9 cellular contexts compared by ENCODE assay signal in genomic region chr1:165375623-165376022, GRCh38. TPM values are rescaled to one million over a fixed set of nuclear protein-coding genes. Genes with fewer than 3 reads are reported as not detected.
DNase-seq lines count a peak whose midpoint lies in the region; ATAC-seq and TF ChIP-seq lines count a peak whose summit lies in the region.
"Had no signal": no experiment of that assay in that cellular context is flagged by ENCODE, and none has a peak within 500 bp of the region (broad histone marks: within the 10 kb centered on the region; RNA-seq: fewer than 3 reads in every experiment).

No MANE protein-coding gene starts in this region.

- peaks cover 15% of the 10 kb centered on the region for H3K4me1 ChIP-seq in GM23248 (ENCODE audit: insufficient read depth)
- peaks cover 1% of the 10 kb centered on the region for H3K4me1 ChIP-seq in right cardiac atrium (ENCODE audit: control insufficient read depth, insufficient read depth, low read length)
- H3K4me1 ChIP-seq in gastrocnemius medialis, result peaks cover 7 to 14% of the 10 kb centered on the region in 2 donors

- POLR2A ChIA-PET in T-cell (lab: Charles Lee), result interaction anchor here in 1 of 2 donors (0.7 kb wide), 1 partner anchor 25 kb away, joined by 3 read pairs; no protein-coding TSS in a partner anchor

- no peaks in the 10 kb centered on the region for H3K79me2 ChIP-seq in GM23248 (ENCODE audit: insufficient read depth)

- H3K27me3 ChIP-seq in GM23248 (replicated peaks; ENCODE audit: insufficient read depth), result peaks cover 7% of the 10 kb centered on the region
- no peaks in the 10 kb centered on the region for H3K27me3 ChIP-seq in right cardiac atrium (ENCODE audit: control insufficient read depth, insufficient read depth)
- H3K27me3 ChIP-seq in gastrocnemius medialis, result no peaks in the 10 kb centered on the region

- peak overlapping the region; percentile 83 for H2AFZ ChIP-seq in GM23248
- H2AFZ ChIP-seq: PC-9 had no signal

- H3K9me3 ChIP-seq in GM23248 (ENCODE audit: low read depth) (no peaks in the 10 kb centered on the region), right cardiac atrium (ENCODE audit: control insufficient read depth, low read length) (no peaks in the 10 kb centered on the region), gastrocnemius medialis (no peaks in the 10 kb centered on the region)

- no peaks in the 10 kb centered on the region for H3K36me3 ChIP-seq in GM23248 (ENCODE audit: low read depth)
- no peaks in the 10 kb centered on the region for H3K36me3 ChIP-seq in gastrocnemius medialis

- no peak for DNase-seq in GM23248
- DNase-seq in T-cell, result no peak
- no peak for DNase-seq in right cardiac atrium
- DNase-seq in gastrocnemius medialis, result no peak
- no peak for DNase-seq in HuH-7.5 (ENCODE audit: low spot score)
- no peak for DNase-seq in DMS79 treated with DMSO at 0.1 percent for 48 hours (lab: John Stamatoyannopoulos, UW)
- DNase-seq in NCI-H82 treated with DMSO at 0.1 percent for 48 hours (lab: John Stamatoyannopoulos, UW; ENCODE audit: unreplicated experiment), result no peak
- no peak for DNase-seq in NCI-H2227 treated with DMSO at 0.1 percent for 48 hours (lab: John Stamatoyannopoulos, UW)
- DNase-seq: PC-9 had no signal

- H3K9me2 ChIP-seq in GM23248 (ENCODE audit: insufficient read depth), result no peaks in the 10 kb centered on the region

- in situ Hi-C loops in GM23248 (cut with MboI) (no loop called here), gastrocnemius medialis (cut with MboI; ENCODE audit: low sequenced_read_pairs in 4 of 4) (loop anchor here in 1 of 4 donors (25.0 kb wide), 1 partner anchor 387 kb away; the partner anchor contains the start of gene TMCO1)

- H3F3A ChIP-seq in GM23248 (ENCODE audit: insufficient read depth), result peaks cover 20% of the 10 kb centered on the region

- no peaks in the 10 kb centered on the region for H3K36me3 Mint-ChIP-seq in T-cell

- no peaks in the 10 kb centered on the region for H3K9me3 Mint-ChIP-seq in T-cell

- 26 to 28% methylated on average over 7 of the region's 7 CpGs for WGBS in GM23248 (ENCODE audit: low coverage in 1 of 2, low lambda C conversion rate in 2 of 2, missing lambda C conversion rate in 2 of 2), 2 experiments
- 41% methylated on average over 7 of the region's 7 CpGs for WGBS in right cardiac atrium

- ATAC-seq in T-cell (replicated peaks in 1 of 4) (no peak), right cardiac atrium (no peak), gastrocnemius medialis (peak in 1 of 2 donors; percentile 6)

- no peak overlapping the region for H3K27ac Mint-ChIP-seq in T-cell

- H3K4me2 ChIP-seq in GM23248 (ENCODE audit: unreplicated experiment), result peak overlapping the region; percentile 83
- H3K4me2 ChIP-seq: PC-9 had no signal

- TF ChIP-seq CTCF in gastrocnemius medialis (IDR thresholded peaks at IDR 0.05 in 4 of 5, conservative IDR thresholded peaks at IDR 0.05 in 1 of 5), result no peak

- CTCF ChIA-PET in T-cell (lab: Charles Lee), result interaction anchor here (0.8 to 2.3 kb wide), 3 partner anchors 8 to 224 kb away, joined by 4 to 12 read pairs (median 5); no protein-coding TSS in a partner anchor

- peak overlapping the region; percentile 89 for H3K9ac ChIP-seq in GM23248

- peaks cover 11 to 20% (median 18%) of the 10 kb centered on the region in 3 donors for H3K4me1 Mint-ChIP-seq in T-cell

- intact Hi-C loops in right cardiac atrium (cut with DNase I), result no loop called here
- intact Hi-C loops in gastrocnemius medialis (cut with DNase I; ENCODE audit: low total_unique reads), result no loop called here

- peak overlapping the region; percentile 71 for H3K4me3 ChIP-seq in GM23248
- H3K4me3 ChIP-seq in right cardiac atrium (ENCODE audit: low read length), result peak overlapping the region; percentile 46
- H3K4me3 ChIP-seq in gastrocnemius medialis, result peak overlapping the region; percentile 41 to 67 (median 54)
- H3K4me3 ChIP-seq: PC-9 had no signal

- H4K20me1 ChIP-seq in GM23248 (ENCODE audit: insufficient read depth), result no peaks in the 10 kb centered on the region

- peaks cover 60 to 71% of the 10 kb centered on the region in 2 donors for H3K27me3 Mint-ChIP-seq in T-cell

- H3K4me3 Mint-ChIP-seq in T-cell, result peak overlapping the region; percentile 17 to 82 (median 18)

- TF ChIP-seq POLR2A in gastrocnemius medialis (IDR thresholded peaks at IDR 0.05), result no peak

- H3K27ac ChIP-seq in GM23248 (peak overlapping the region; percentile 92), right cardiac atrium (ENCODE audit: low read length) (peak overlapping the region; percentile 85), gastrocnemius medialis (peak overlapping the region; percentile 70 to 84 (median 73))
- H3K27ac ChIP-seq: PC-9 had no signal

RNA-seq across cellular contexts. Expression of gene LMX1A, which starts 19.1 kb away (rescaled TPM):
- total RNA-seq in GM23248 (2014; rRNA removed; shearing (Covaris generic)), result not detected in 2 replicates
- not detected in 2 replicates for polyA plus RNA-seq in GM23248 (2016; fragmentation: Nextera tagmentation; extraction: Ambion mirVana)
- total RNA-seq in T-cell, result not detected
- total RNA-seq in right cardiac atrium, result not detected
- polyA plus RNA-seq in right cardiac atrium, result not detected
- under 1 TPM in 1 of 4 donors, not detected in 3; 0.20 TPM for total RNA-seq in gastrocnemius medialis
- total RNA-seq: PC-9 had no signal
